19 cellular contexts compared by ENCODE assay signal in genomic region chr2:69939722-69940121, GRCh38.
"Had no signal": no experiment of that assay in that cellular context is flagged by ENCODE, and none has a peak within 500 bp of the region (broad histone marks: within the 10 kb centered on the region; RNA-seq: fewer than 3 reads in every experiment).

No MANE protein-coding gene starts in this region.

- H3K27ac ChIP-seq: cardiac muscle cell, foreskin keratinocyte, left lung, thoracic aorta, upper lobe of right lung had no signal

- H3K27me3 ChIP-seq: cardiac muscle cell, foreskin keratinocyte, left lung, upper lobe of right lung had no signal

- H3K27me3 Mint-ChIP-seq: activated CD4-positive, alpha-beta memory T cell treated with anti-CD3 and anti-CD28 coated beads, Interleukin-2, amount 10 ng/mL, durations not matched to agents 7 days and 5 days; naive thymus-derived CD8-positive, alpha-beta T cell had no signal

- DNase-seq: activated CD4-positive, alpha-beta memory T cell treated with anti-CD3 and anti-CD28 coated beads, Interleukin-2, amount 10 ng/mL, durations not matched to agents 7 days and 5 days; activated CD4-positive, alpha-beta T cell treated with anti-CD3 and anti-CD28 coated beads for 48 hours; activated CD4-positive, CD25-positive, alpha-beta regulatory T cell; activated effector memory CD4-positive, alpha-beta T cell treated with Interleukin-2 at 50 U/mL for 16 hours; activated naive CD4-positive, alpha-beta T cell treated with anti-CD3 and anti-CD28 coated beads for 36 hours; activated T-cell treated with anti-CD3 and anti-CD28 coated beads, Interleukin-2, amount 50 U/mL, for 72 hours; amygdala; effector CD4-positive, alpha-beta T cell; erythroblast; foreskin keratinocyte; left lung; naive thymus-derived CD8-positive, alpha-beta T cell; nucleus accumbens; stimulated activated CD4-positive, alpha-beta T cell treated with anti-CD3 and anti-CD28 coated beads, Interleukin-4, amount 100 ng/mL, for 24 hours; stimulated activated naive CD4-positive, alpha-beta T cell treated with Interleukin-2 at 50 U/mL for 16 hours; upper lobe of right lung had no signal

- H3K9me3 ChIP-seq: left lung, thoracic aorta, upper lobe of right lung had no signal

- H3K4me3 ChIP-seq: cardiac muscle cell, left lung, thoracic aorta, upper lobe of right lung had no signal

- H3K9me3 Mint-ChIP-seq: activated CD4-positive, alpha-beta memory T cell treated with anti-CD3 and anti-CD28 coated beads, Interleukin-2, amount 10 ng/mL, durations not matched to agents 7 days and 5 days; activated naive CD4-positive, alpha-beta T cell treated with anti-CD3 and anti-CD28 coated beads for 36 hours; activated T-cell treated with anti-CD3 and anti-CD28 coated beads, Interleukin-2, amount 50 U/mL, for 72 hours; naive thymus-derived CD8-positive, alpha-beta T cell; T-helper 1 cell treated with Interleukin-12 subunit alpha and Interleukin-12 subunit beta and Interleukin-4 antibody, amounts not matched to agents 30 μg/mL and 1 μg/mL, for 36 hours had no signal

- H3K27ac Mint-ChIP-seq: activated CD4-positive, alpha-beta memory T cell treated with anti-CD3 and anti-CD28 coated beads, Interleukin-2, amount 10 ng/mL, durations not matched to agents 7 days and 5 days; activated naive CD4-positive, alpha-beta T cell treated with anti-CD3 and anti-CD28 coated beads for 36 hours; T-helper 1 cell treated with Interleukin-12 subunit alpha and Interleukin-12 subunit beta and Interleukin-4 antibody, amounts not matched to agents 30 μg/mL and 1 μg/mL, for 36 hours had no signal

- H3K4me3 Mint-ChIP-seq: activated CD4-positive, alpha-beta memory T cell treated with anti-CD3 and anti-CD28 coated beads, Interleukin-2, amount 10 ng/mL, durations not matched to agents 7 days and 5 days; activated naive CD4-positive, alpha-beta T cell treated with anti-CD3 and anti-CD28 coated beads for 36 hours; activated T-cell treated with anti-CD3 and anti-CD28 coated beads, Interleukin-2, amount 50 U/mL, for 72 hours; naive thymus-derived CD8-positive, alpha-beta T cell; T-helper 1 cell treated with Interleukin-12 subunit alpha and Interleukin-12 subunit beta and Interleukin-4 antibody, amounts not matched to agents 30 μg/mL and 1 μg/mL, for 36 hours had no signal

- ATAC-seq: activated T-cell treated with anti-CD3 and anti-CD28 coated beads, Interleukin-2, amount 50 U/mL, for 72 hours; foreskin keratinocyte; left lung; naive thymus-derived CD8-positive, alpha-beta T cell; upper lobe of right lung had no signal
